ENCODE assay signal across 11 cellular contexts in genomic region chr10:17453035-17453376, GRCh38. TPM values are rescaled to one million over a fixed set of nuclear protein-coding genes. Genes with fewer than 3 reads are reported as not detected.
DNase-seq lines count a peak whose midpoint lies in the region; ATAC-seq, FAIRE-seq and TF ChIP-seq lines count a peak whose summit lies in the region.
"Had no signal": no experiment of that assay in that cellular context is flagged by ENCODE, and none has a peak within 500 bp of the region (broad histone marks: within the 10 kb centered on the region; RNA-seq: fewer than 3 reads in every experiment).

No MANE protein-coding gene starts in this region.

- TF ChIP-seq EP300 in suprapubic skin (IDR thresholded peaks at IDR 0.05): no peak

- WGBS in suprapubic skin: 13% methylated on average over 7 of the region's 7 CpGs

- no peak for TF ChIP-seq CTCF in suprapubic skin (IDR thresholded peaks at IDR 0.05)

- no peaks in the 10 kb centered on the region for H3K36me3 ChIP-seq in suprapubic skin

- peaks cover 7% of the 10 kb centered on the region for H3K9me3 ChIP-seq in suprapubic skin

- peak overlapping the region; percentile 60 for H3K4me3 ChIP-seq in suprapubic skin

- no peak overlapping the region for H3K27ac Mint-ChIP-seq in activated naive CD8-positive, alpha-beta T cell
- H3K27ac Mint-ChIP-seq in immature natural killer cell: peak overlapping the region; percentile 76 to 96 (median 88)

- H3K27ac ChIP-seq in suprapubic skin: peak overlapping the region; percentile 77

- peaks cover 21% of the 10 kb centered on the region for H3K4me1 Mint-ChIP-seq in activated T-cell treated with anti-CD3 and anti-CD28 coated beads, Interleukin-2, amount 50 U/mL, for 4 hours (ENCODE audit: low read depth)
- peaks cover 19% of the 10 kb centered on the region for H3K4me1 Mint-ChIP-seq in activated naive CD8-positive, alpha-beta T cell (ENCODE audit: low read depth)
- peaks cover 39 to 58% of the 10 kb centered on the region in 2 donors for H3K4me1 Mint-ChIP-seq in immature natural killer cell

- peaks cover 8% of the 10 kb centered on the region for H3K27me3 Mint-ChIP-seq in activated T-cell treated with anti-CD3 and anti-CD28 coated beads, Interleukin-2, amount 50 U/mL, for 4 hours (ENCODE audit: low read depth)
- H3K27me3 Mint-ChIP-seq in activated naive CD8-positive, alpha-beta T cell: peaks cover 10% of the 10 kb centered on the region
- H3K27me3 Mint-ChIP-seq in immature natural killer cell (ENCODE audit: low read depth in 3 of 3): peaks cover 8 to 14% (median 12%) of the 10 kb centered on the region in 3 donors

- no peak for FAIRE-seq in GM12892 (lab: Jason Lieb, UNC)
- FAIRE-seq: endometrium had no signal

- peaks cover 8% of the 10 kb centered on the region for H3K9me3 Mint-ChIP-seq in activated T-cell treated with anti-CD3 and anti-CD28 coated beads, Interleukin-2, amount 50 U/mL, for 4 hours
- H3K9me3 Mint-ChIP-seq in activated naive CD8-positive, alpha-beta T cell (ENCODE audit: low read depth): peaks cover 8% of the 10 kb centered on the region
- H3K9me3 Mint-ChIP-seq in immature natural killer cell: peaks cover 0 to 8% (median 4%) of the 10 kb centered on the region in 6 donors

- peaks cover 54% of the 10 kb centered on the region for H3K27me3 ChIP-seq in suprapubic skin

- H3K36me3 Mint-ChIP-seq in activated T-cell treated with anti-CD3 and anti-CD28 coated beads, Interleukin-2, amount 50 U/mL, for 4 hours (ENCODE audit: insufficient read depth): peaks cover 3% of the 10 kb centered on the region
- H3K36me3 Mint-ChIP-seq in activated naive CD8-positive, alpha-beta T cell: peaks cover 9% of the 10 kb centered on the region
- H3K36me3 Mint-ChIP-seq in immature natural killer cell: peaks cover 22 to 27% (median 25%) of the 10 kb centered on the region in 3 donors

- H3K4me3 Mint-ChIP-seq in activated T-cell treated with anti-CD3 and anti-CD28 coated beads, Interleukin-2, amount 50 U/mL, for 4 hours: peak overlapping the region; percentile 86
- peak overlapping the region; percentile 85 for H3K4me3 Mint-ChIP-seq in activated naive CD8-positive, alpha-beta T cell
- H3K4me3 Mint-ChIP-seq in immature natural killer cell: peak overlapping the region; percentile 91 to 97 (median 95)

- no peak for ATAC-seq in activated T-cell treated with anti-CD3 and anti-CD28 coated beads, Interleukin-2, amount 50 U/mL, for 4 hours
- no peak for ATAC-seq in HG03025 (IDR thresholded peaks at IDR 0.05; ENCODE audit: low FRiP score, unreplicated experiment)
- ATAC-seq in HG03097 (IDR thresholded peaks at IDR 0.05; ENCODE audit: low FRiP score, unreplicated experiment): no peak

- no peak for DNase-seq in activated T-cell treated with anti-CD3 and anti-CD28 coated beads, Interleukin-2, amount 50 U/mL, for 4 hours
- DNase-seq in activated T-cell treated with anti-CD3 and anti-CD28 coated beads, Interleukin-2, amount 50 U/mL, for 48 hours: no peak
- DNase-seq in immature natural killer cell: no peak
- no peak for DNase-seq in suprapubic skin (ENCODE audit: low spot score in 2 of 2)
- no peak for DNase-seq in GM12892 (ENCODE audit: insufficient read length)
- DNase-seq: NCI-H1930, occipital lobe had no signal

- H3K4me1 ChIP-seq in suprapubic skin: peaks cover 23% of the 10 kb centered on the region

- TF ChIP-seq POLR2A in suprapubic skin (IDR thresholded peaks at IDR 0.05) (no peak), GM12892 (IDR thresholded peaks at IDR 0.05; ENCODE audit: low read depth, low read length) (no peak)

RNA-seq across cellular contexts. Expression of gene ST8SIA6, which starts 1.4 kb away (rescaled TPM):
- under 1 TPM in 1 of 3 donors, not detected in 2; 0.33 TPM for total RNA-seq in activated T-cell treated with anti-CD3 and anti-CD28 coated beads, Interleukin-2, amount 50 U/mL, for 4 hours
- 10 to 100 TPM in 2 of 3 donors, 1 to 10 TPM in 1; 2.1 to 19.0 (median 16.4) TPM for polyA plus RNA-seq in immature natural killer cell
- total RNA-seq in suprapubic skin: 1 to 10 TPM; 1.2 to 5.2 (median 3.2) TPM
- not detected for polyA plus RNA-seq in GM12892 (2012; ENCODE audit: missing spikeins)
